ENCODE assay signal across 11 cellular contexts in the genomic region with DNA sequence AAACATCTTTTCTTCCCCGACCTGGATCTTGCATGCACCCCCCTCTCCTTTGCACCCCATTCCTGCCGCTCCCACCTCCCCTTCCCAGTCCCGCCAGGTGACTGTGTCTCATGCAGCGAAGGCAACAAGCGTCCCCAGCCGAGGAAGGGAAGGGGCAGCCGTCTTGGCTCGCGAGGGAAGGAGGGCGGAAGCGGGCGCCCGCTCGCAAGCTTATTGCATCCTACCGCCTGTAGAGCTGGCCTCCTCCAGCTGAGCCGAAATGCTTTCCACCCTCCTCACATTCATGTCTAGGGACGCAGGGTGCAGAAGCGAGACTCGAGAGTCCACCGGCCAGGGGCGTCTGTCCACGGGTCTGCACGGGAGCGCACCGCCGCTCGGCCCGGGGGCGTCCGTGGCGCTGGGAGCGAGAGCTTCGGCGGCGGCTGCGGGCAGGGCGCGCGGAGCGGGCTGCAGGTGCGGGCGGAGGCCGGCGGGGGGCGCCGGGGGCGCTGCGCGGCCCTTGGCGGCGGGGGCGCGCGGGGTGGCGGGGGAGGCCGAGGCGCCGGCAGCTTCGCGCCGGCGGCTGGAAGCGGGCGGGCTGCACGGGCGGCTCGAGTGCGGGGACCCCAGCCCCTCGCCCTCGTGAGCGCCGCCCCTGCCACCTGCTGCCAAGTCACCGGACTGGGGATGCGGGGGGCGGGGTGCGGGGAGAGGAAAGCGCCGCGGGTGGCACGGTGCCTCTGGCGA. TPM values are rescaled to one million over a fixed set of nuclear protein-coding genes. Genes with fewer than 3 reads are reported as not detected.
A peak's percentile ranks its signal among the peaks of the same experiment; 100 is the strongest.
DNase-seq lines count a peak whose midpoint lies in the region; ATAC-seq and TF ChIP-seq lines count a peak whose summit lies in the region.
"Had no signal": no experiment of that assay in that cellular context is flagged by ENCODE, and none has a peak within 500 bp of the region (broad histone marks: within the 10 kb centered on the region; RNA-seq: fewer than 3 reads in every experiment).

A gene (minus strand): TSS at position 426 of the 726 bp plus-strand sequence.

- H3K4me1 Mint-ChIP-seq in nephron: peaks cover 6% of the 10 kb centered on the region
- H3K4me1 Mint-ChIP-seq in natural killer cell: no peaks in the 10 kb centered on the region

- peak; percentile 42 for DNase-seq in DMS53 treated with DMSO at 0.1 percent for 48 hours (lab: John Stamatoyannopoulos, UW; ENCODE audit: unreplicated experiment)
- DNase-seq in LHCN-M2 (ENCODE audit: low read depth): peak; percentile 14
- peak in 9 of 10 donors; percentile 12 to 66 (median 37) for DNase-seq in dorsolateral prefrontal cortex
- no peak for DNase-seq in natural killer cell
- DNase-seq in NCI-H226: no peak
- no peak for DNase-seq in OCI-M1 (lab: John Stamatoyannopoulos, UW)

- H3K27ac Mint-ChIP-seq in nephron (no peak within 1 kb of the TSS), natural killer cell (no peak within 1 kb of the TSS)
- H3K27ac Mint-ChIP-seq: stimulated activated naive CD8-positive, alpha-beta T cell treated with anti-CD3 and anti-CD28 coated beads, Interleukin-15, Interleukin-2, amounts not matched to agents 100 ng/mL and 50 ng/mL, for 24 hours had no signal

- H3K27me3 ChIP-seq in dorsolateral prefrontal cortex: peaks cover 0 to 32% (median 3%) of the 10 kb centered on the region in 45 donors

- H3K27me3 Mint-ChIP-seq in nephron (ENCODE audit: low read depth) (peaks cover 77% of the 10 kb centered on the region), natural killer cell (ENCODE audit: low read depth in 2 of 2) (peaks cover 17 to 24% of the 10 kb centered on the region in 2 donors)

- peak within 1 kb of the TSS; percentile 77 to 82 (median 77) for H3K4me3 Mint-ChIP-seq in nephron
- no peak within 1 kb of the TSS for H3K4me3 Mint-ChIP-seq in natural killer cell
- H3K4me3 Mint-ChIP-seq: stimulated activated naive CD8-positive, alpha-beta T cell treated with anti-CD3 and anti-CD28 coated beads, Interleukin-15, Interleukin-2, amounts not matched to agents 100 ng/mL and 50 ng/mL, for 24 hours had no signal

- TF ChIP-seq CTCF in dorsolateral prefrontal cortex (IDR thresholded peaks at IDR 0.05 in 54 of 56, conservative IDR thresholded peaks at IDR 0.05 in 2 of 56; ENCODE audit: low read depth in 1 of 56, partially characterized antibody in 56 of 56) (no peak), nephron (IDR thresholded peaks at IDR 0.05; ENCODE audit: unreplicated experiment in 3 of 3) (no peak), natural killer cell (IDR thresholded peaks at IDR 0.05) (no peak)

- H3K36me3 Mint-ChIP-seq in nephron (ENCODE audit: low read depth) (no peaks in the 10 kb centered on the region), natural killer cell (no peaks in the 10 kb centered on the region)

- ATAC-seq in natural killer cell (no peak), HG02798 (IDR thresholded peaks at IDR 0.05; ENCODE audit: poor library complexity, unreplicated experiment) (no peak)
- ATAC-seq: HCT116 had no signal

- intact Hi-C loops in dorsolateral prefrontal cortex (cut with DNase I) (loop anchor here in 1 of 2 donors (5.0 kb wide), 1 partner anchor 156 kb away; no protein-coding TSS in a partner anchor), natural killer cell (cut with micrococcal nuclease) (no loop called here)

- H3K4me3 ChIP-seq in dorsolateral prefrontal cortex: peak within 1 kb of the TSS; percentile 28 to 75 (median 59)

- peak within 1 kb of the TSS in 55 of 59 donors; percentile 7 to 86 (median 71) for H3K27ac ChIP-seq in dorsolateral prefrontal cortex

- H3K9me3 Mint-ChIP-seq in nephron (no peaks in the 10 kb centered on the region), natural killer cell (peaks cover 4 to 7% of the 10 kb centered on the region in 2 donors)

RNA-seq across cellular contexts. Expression of the gene that starts here (rescaled TPM):
- total RNA-seq in LHCN-M2 (2014; rRNA removed) (not detected in 2 replicates), dorsolateral prefrontal cortex (100 to 1,000 TPM in 77 of 120 experiments, 10 to 100 TPM in 43; 30.0 to 178 (median 110) TPM), natural killer cell (not detected)
- polyA plus RNA-seq in LHCN-M2 (2012): 0.07 TPM
- total RNA-seq: aorta had no signal
- polyA plus RNA-seq: aorta had no signal

Comparison
In these comparisons a context has a peak if more than half of its experiments do, and no peak if none do; other contexts are left out.
1. RNA of the gene that starts here (total RNA-seq): 30.0 to 178 TPM in dorsolateral prefrontal cortex; not detected in LHCN-M2 and not detected in natural killer cell; every median in the first group is over 10 times any median in the second.
2. Peak in DNase-seq in LHCN-M2; RNA of the gene not detected or under 1 TPM.
3. DNase-seq: peak in DMS53 treated with DMSO at 0.1 percent for 48 hours (single experiment) and dorsolateral prefrontal cortex (9 of 10); none in natural killer cell (single experiment), NCI-H226 (single experiment) and OCI-M1 (single experiment).